ENCODE assay signal across 19 cellular contexts in genomic region chr7:51180092-51180491, GRCh38.
DNase-seq lines count a peak whose midpoint lies in the region; ATAC-seq, FAIRE-seq and TF ChIP-seq lines count a peak whose summit lies in the region.
"Had no signal": no experiment of that assay in that cellular context is flagged by ENCODE, and none has a peak within 500 bp of the region (broad histone marks: within the 10 kb centered on the region; RNA-seq: fewer than 3 reads in every experiment).

No MANE protein-coding gene starts in this region.

- H3K9ac ChIP-seq in HepG2 (ENCODE audit: insufficient read depth, low read depth, low read length) (no peak overlapping the region), PC-3 (ENCODE audit: low read length) (no peak overlapping the region)
- H3K9ac ChIP-seq: GM23248 had no signal

- intact Hi-C loops in HepG2 (cut with micrococcal nuclease; ENCODE audit: unreplicated experiment) (no loop called here), right lobe of liver (cut with DNase I) (no loop called here), PC-3 (cut with micrococcal nuclease) (no loop called here)

- H3K9me3 ChIP-seq in HepG2 (ENCODE audit: low read length): no peaks in the 10 kb centered on the region
- H3K9me3 ChIP-seq in right lobe of liver: no peaks in the 10 kb centered on the region
- no peaks in the 10 kb centered on the region for H3K9me3 ChIP-seq in PC-3 (ENCODE audit: low read length)
- H3K9me3 ChIP-seq: BE2C, Caco-2 had no signal

- TF ChIP-seq EP300 in HepG2 (IDR thresholded peaks at IDR 0.05; ENCODE audit: low read depth in 2 of 2, low read length in 2 of 2) (no peak), HepG2 (CRISPR knock-in tag; IDR thresholded peaks at IDR 0.05; ENCODE audit: borderline replicate concordance) (no peak)

- H3K4me2 ChIP-seq in HepG2 (ENCODE audit: low read depth, low read length) (no peak overlapping the region), PC-3 (ENCODE audit: low read length) (no peak overlapping the region)

- peaks cover 0 to 16% of the 10 kb centered on the region in 2 experiments; a peak in 2 of 5 replicates for H3K36me3 ChIP-seq in HepG2 (replicated peaks in 1 of 2; ENCODE audit: control insufficient read depth in 1 of 2, insufficient read depth in 2 of 2, low read length in 2 of 2)
- H3K36me3 ChIP-seq in right lobe of liver: peaks cover 0 to 9% (median under 1%) of the 10 kb centered on the region in 4 donors
- H3K36me3 ChIP-seq in PC-3 (ENCODE audit: low read depth, low read length): no peaks in the 10 kb centered on the region
- H3K36me3 ChIP-seq: BE2C had no signal

- CTCF ChIA-PET in HepG2 (lab: Yijun Ruan, JAX; ENCODE audit: low intra/inter-chr PET ratio, low total read pairs): no interaction called here
- CTCF ChIA-PET in PC-3 (lab: Charles Lee): no interaction called here
- CTCF ChIA-PET in RWPE1 (lab: Yijun Ruan, JAX): no interaction called here

- no peak for TF ChIP-seq RAD21 in HepG2 (CRISPR knock-in tag; IDR thresholded peaks at IDR 0.05)

- no peaks in the 10 kb centered on the region for H3K79me2 ChIP-seq in HepG2 (ENCODE audit: insufficient read depth, low read length)
- no peaks in the 10 kb centered on the region for H3K79me2 ChIP-seq in PC-3 (ENCODE audit: low read length)

- H4K20me1 ChIP-seq in HepG2 (ENCODE audit: insufficient read depth, low read length) (no peaks in the 10 kb centered on the region), PC-3 (ENCODE audit: low read length) (no peaks in the 10 kb centered on the region)

- H3K4me3 ChIP-seq in HepG2 (replicated peaks in 1 of 3; ENCODE audit: insufficient read depth in 1 of 3, low read depth in 2 of 3, low read length in 3 of 3): no peak overlapping the region
- no peak overlapping the region for H3K4me3 ChIP-seq in right lobe of liver
- H3K4me3 ChIP-seq in PC-3 (ENCODE audit: low read length): no peak overlapping the region
- H3K4me3 ChIP-seq: GM23248 had no signal

- no peaks in the 10 kb centered on the region for H3F3A ChIP-seq in PC-3 (ENCODE audit: low read length, unreplicated experiment)

- in situ Hi-C loops in HepG2 (cut with HindIII; ENCODE audit: extremely low pct_ligation_motif_present, low pct_unique_long_range_greater_than_20kb): no loop called here

- no peak for FAIRE-seq in HepG2 (lab: Jason Lieb, UNC)
- FAIRE-seq: D721Med, G401.6, GM12891, H54, HTR-8/SVneo had no signal

- H3K9me2 ChIP-seq in PC-3 (replicated peaks; ENCODE audit: low read length): no peaks in the 10 kb centered on the region

- TF ChIP-seq POLR2A in HepG2 (IDR thresholded peaks at IDR 0.05; ENCODE audit: insufficient read depth in 1 of 2, low read depth in 2 of 2, low read length in 2 of 2) (no peak), right lobe of liver (IDR thresholded peaks at IDR 0.05) (no peak)

- DNase-seq in HepG2 (ENCODE audit: low spot score): no peak
- DNase-seq in right lobe of liver: no peak
- DNase-seq in PC-3: peak; percentile 3
- peak; percentile 9 for DNase-seq in kidney tubule cell (ENCODE audit: low spot score)
- DNase-seq in NCI-H1105 treated with DMSO at 0.1 percent for 48 hours (lab: John Stamatoyannopoulos, UW): no peak
- DNase-seq in RWPE1 (ENCODE audit: low spot score): no peak
- DNase-seq in mesenteric fat pad (ENCODE audit: low spot score): no peak
- DNase-seq: ACHN; BE2C; C1 segment of cervical spinal cord; Caco-2; CD4-positive, alpha-beta T cell; GM23248; HCEC 1CT had no signal

- H3K27me3 ChIP-seq in HepG2 (ENCODE audit: control insufficient read depth in 1 of 2, insufficient read depth in 2 of 2, low read length in 2 of 2): no peaks in the 10 kb centered on the region
- no peaks in the 10 kb centered on the region for H3K27me3 ChIP-seq in right lobe of liver
- no peaks in the 10 kb centered on the region for H3K27me3 ChIP-seq in PC-3 (ENCODE audit: low read length)

- H2AFZ ChIP-seq in HepG2 (ENCODE audit: low read length) (no peak overlapping the region), PC-3 (ENCODE audit: low read length) (no peak overlapping the region)
- H2AFZ ChIP-seq: GM23248 had no signal

- no peaks in the 10 kb centered on the region for H3K4me1 ChIP-seq in HepG2 (ENCODE audit: insufficient read depth, low read length)
- H3K4me1 ChIP-seq in right lobe of liver: no peaks in the 10 kb centered on the region
- peaks cover 14% of the 10 kb centered on the region for H3K4me1 ChIP-seq in PC-3 (ENCODE audit: insufficient read depth, low read length)
- H3K4me1 ChIP-seq: BE2C, Caco-2 had no signal

- POLR2A ChIA-PET in HepG2 (lab: Yijun Ruan, JAX): no interaction called here
- POLR2A ChIA-PET in PC-3 (lab: Charles Lee; ENCODE audit: unreplicated experiment): no interaction called here
- POLR2A ChIA-PET in RWPE1 (lab: Yijun Ruan, JAX; ENCODE audit: low non-redundant PET): no interaction called here

- no peak for TF ChIP-seq CTCF in HepG2 (CRISPR knock-in tag; IDR thresholded peaks at IDR 0.05)
- TF ChIP-seq CTCF in right lobe of liver (IDR thresholded peaks at IDR 0.05): no peak
- no peak for TF ChIP-seq CTCF in PC-3 (conservative IDR thresholded peaks at IDR 0.05; ENCODE audit: low read depth, low read length)
- no peak for TF ChIP-seq CTCF in RWPE1 (conservative IDR thresholded peaks at IDR 0.05; ENCODE audit: low read depth)

- no peak for ATAC-seq in HepG2
- ATAC-seq in right lobe of liver: no peak
- 0 out of 2 replicates have a peak, but pooled peaks have one; percentile 27 for ATAC-seq in PC-3

- WGBS in HepG2 (ENCODE audit: low lambda C conversion rate): 97% methylated on average over 4 of the region's 4 CpGs
- WGBS in right lobe of liver (ENCODE audit: insufficient coverage, low coverage, low lambda C conversion rate, missing lambda C conversion rate): 86% methylated on average over 3 of the region's 4 CpGs

- BruUV-seq in HepG2 (replicated peaks; lab: Mats Ljungman, UMichigan) (no TSS peak), PC-3 (replicated peaks; lab: Mats Ljungman, UMichigan) (no TSS peak)

- no peak overlapping the region for H3K27ac ChIP-seq in HepG2 (ENCODE audit: extremely low read length, insufficient read depth, low read length)
- no peak overlapping the region for H3K27ac ChIP-seq in right lobe of liver
- H3K27ac ChIP-seq in PC-3 (ENCODE audit: low read length): no peak overlapping the region
- H3K27ac ChIP-seq in RWPE1: no peak overlapping the region
- H3K27ac ChIP-seq: GM23248 had no signal

TF ChIP-seq in HepG2, 621 proteins besides CTCF, POLR2A, EP300 and RAD21:
- no peak for TF ChIP-seq ZNF446 (CRISPR knock-in tag; IDR thresholded peaks at IDR 0.05)
- peak; percentile 44 to 77; a peak in 2 of 4 replicates for TF ChIP-seq MAFK (conservative IDR thresholded peaks at IDR 0.05 in 1 of 2, IDR thresholded peaks at IDR 0.05 in 1 of 2; ENCODE audit: low read length in 2 of 2)
- TF ChIP-seq ZNF879 (CRISPR knock-in tag; IDR thresholded peaks at IDR 0.05): no peak
- no peak for TF ChIP-seq ZBTB8A (CRISPR knock-in tag; IDR thresholded peaks at IDR 0.05; ENCODE audit: borderline replicate concordance, low read depth)
- TF ChIP-seq, protein P1, sequence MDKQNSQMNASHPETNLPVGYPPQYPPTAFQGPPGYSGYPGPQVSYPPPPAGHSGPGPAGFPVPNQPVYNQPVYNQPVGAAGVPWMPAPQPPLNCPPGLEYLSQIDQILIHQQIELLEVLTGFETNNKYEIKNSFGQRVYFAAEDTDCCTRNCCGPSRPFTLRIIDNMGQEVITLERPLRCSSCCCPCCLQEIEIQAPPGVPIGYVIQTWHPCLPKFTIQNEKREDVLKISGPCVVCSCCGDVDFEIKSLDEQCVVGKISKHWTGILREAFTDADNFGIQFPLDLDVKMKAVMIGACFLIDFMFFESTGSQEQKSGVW (CRISPR knock-in tag; IDR thresholded peaks at IDR 0.05; ENCODE audit: borderline replicate concordance): no peak
- no peak for TF ChIP-seq FOSL1 (CRISPR knock-in tag; IDR thresholded peaks at IDR 0.05; ENCODE audit: borderline replicate concordance)
- TF ChIP-seq TBL1XR1 (IDR thresholded peaks at IDR 0.05; ENCODE audit: borderline replicate concordance, low read length, partially characterized antibody): no peak
- no peak for TF ChIP-seq SIX4 (CRISPR knock-in tag; IDR thresholded peaks at IDR 0.05)
- TF ChIP-seq, protein P2, sequence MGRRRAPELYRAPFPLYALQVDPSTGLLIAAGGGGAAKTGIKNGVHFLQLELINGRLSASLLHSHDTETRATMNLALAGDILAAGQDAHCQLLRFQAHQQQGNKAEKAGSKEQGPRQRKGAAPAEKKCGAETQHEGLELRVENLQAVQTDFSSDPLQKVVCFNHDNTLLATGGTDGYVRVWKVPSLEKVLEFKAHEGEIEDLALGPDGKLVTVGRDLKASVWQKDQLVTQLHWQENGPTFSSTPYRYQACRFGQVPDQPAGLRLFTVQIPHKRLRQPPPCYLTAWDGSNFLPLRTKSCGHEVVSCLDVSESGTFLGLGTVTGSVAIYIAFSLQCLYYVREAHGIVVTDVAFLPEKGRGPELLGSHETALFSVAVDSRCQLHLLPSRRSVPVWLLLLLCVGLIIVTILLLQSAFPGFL (CRISPR knock-in tag; IDR thresholded peaks at IDR 0.05): no peak
- TF ChIP-seq MAFF (IDR thresholded peaks at IDR 0.05; ENCODE audit: low read depth, low read length): peak; percentile 64
- no peak for TF ChIP-seq BCL3 (CRISPR knock-in tag; IDR thresholded peaks at IDR 0.05)
- no peak for TF ChIP-seq ZNF558 (CRISPR knock-in tag; IDR thresholded peaks at IDR 0.05; ENCODE audit: borderline replicate concordance)

Comparison
In these comparisons a context has a peak if more than half of its experiments do, and no peak if none do; other contexts are left out.
1. DNase-seq: peak in PC-3 (single experiment) and kidney tubule cell (single experiment); none in HepG2 (single experiment), right lobe of liver (0 of 3), NCI-H1105 treated with DMSO at 0.1 percent for 48 hours (single experiment), RWPE1 (single experiment) and mesenteric fat pad (single experiment).